In genomic region chr18:23882616-23883276, GRCh38 we compare ENCODE assay signal across 18 cellular contexts.
A peak's percentile ranks its signal among the peaks of the same experiment; 100 is the strongest.
DNase-seq lines count a peak whose midpoint lies in the region; ATAC-seq, FAIRE-seq and TF ChIP-seq lines count a peak whose summit lies in the region.
"Had no signal": no experiment of that assay in that cellular context is flagged by ENCODE, and none has a peak within 500 bp of the region (broad histone marks: within the 10 kb centered on the region; RNA-seq: fewer than 3 reads in every experiment).

No MANE protein-coding gene starts in this region.

- H3K4me1 ChIP-seq in HepG2 (ENCODE audit: insufficient read depth, low read length) (peaks cover 38% of the 10 kb centered on the region), right lobe of liver (peaks cover 0 to 6% (median 1%) of the 10 kb centered on the region in 4 donors), H1 (replicated peaks in 1 of 4; ENCODE audit: control insufficient read depth in 3 of 4, insufficient read depth in 4 of 4, low read length in 3 of 4) (peaks cover 0 to 7% (median 4%) of the 10 kb centered on the region in 4 experiments), gastrocnemius medialis (no peaks in the 10 kb centered on the region)

- H4K20me1 ChIP-seq in HepG2 (ENCODE audit: insufficient read depth, low read length) (no peaks in the 10 kb centered on the region), H1 (replicated peaks in 1 of 2; ENCODE audit: control insufficient read depth in 1 of 2, insufficient read depth in 2 of 2, low read length in 2 of 2) (no peaks in the 10 kb centered on the region)

- no peak overlapping the region for H3K4ac ChIP-seq in H1 (replicated peaks; ENCODE audit: insufficient read length, low read depth, low read length)

- H3K9ac ChIP-seq in HepG2 (ENCODE audit: insufficient read depth, low read depth, low read length) (peak overlapping the region; percentile 1; the same call in 1 of the 2 replicates), H1 (replicated peaks in 1 of 4; ENCODE audit: extremely low read depth in 1 of 4, low read depth in 3 of 4, low read length in 3 of 4) (no peak overlapping the region)

- POLR2A ChIA-PET in HepG2 (lab: Yijun Ruan, JAX) (interaction anchor here (0.7 to 3.1 kb wide), 3 partner anchors 11 to 232 kb away, joined by 3 to 10 read pairs (median 7); no protein-coding TSS in a partner anchor), H1 (lab: Charles Lee; ENCODE audit: partially characterized antibody) (no interaction called here)

- no peak overlapping the region for H4K5ac ChIP-seq in H1 (ENCODE audit: insufficient read length, low read depth, low read length)

- H3K27ac ChIP-seq in HepG2 (ENCODE audit: extremely low read length, insufficient read depth, low read length) (peak overlapping the region; percentile 65), right lobe of liver (no peak overlapping the region), H1 (ENCODE audit: low read depth, low read length) (no peak overlapping the region), gastrocnemius medialis (peak overlapping the region; percentile 18 to 50 (median 32))
- H3K27ac ChIP-seq: HL-60 had no signal

- no peak overlapping the region for H2BK15ac ChIP-seq in H1 (ENCODE audit: low read length)

- TF ChIP-seq RAD21 in HepG2 (CRISPR knock-in tag; IDR thresholded peaks at IDR 0.05) (no peak), H1 (IDR thresholded peaks at IDR 0.05 in 1 of 2, conservative IDR thresholded peaks at IDR 0.05 in 1 of 2; ENCODE audit: low read depth in 2 of 2, low read length in 2 of 2) (no peak)

- H3K4me3 ChIP-seq in HepG2 (replicated peaks in 1 of 3; ENCODE audit: insufficient read depth in 1 of 3, low read depth in 2 of 3, low read length in 3 of 3) (no peak overlapping the region; a peak in 1 of 6 replicates), right lobe of liver (no peak overlapping the region), H1 (ENCODE audit: extremely low read depth in 1 of 4, insufficient read depth in 2 of 4, low read depth in 3 of 4, low read length in 4 of 4) (no peak overlapping the region), gastrocnemius medialis (no peak overlapping the region)
- H3K4me3 ChIP-seq: adrenal gland, upper lobe of left lung had no signal

- no peak overlapping the region for H4K91ac ChIP-seq in H1 (replicated peaks; ENCODE audit: insufficient read length, low read length)

- H2AK5ac ChIP-seq in H1 (ENCODE audit: low read depth, low read length): no peak overlapping the region

- TF ChIP-seq EP300 in HepG2 (IDR thresholded peaks at IDR 0.05; ENCODE audit: low read depth in 2 of 2, low read length in 2 of 2): no peak
- no peak for TF ChIP-seq EP300 in HepG2 (CRISPR knock-in tag; IDR thresholded peaks at IDR 0.05; ENCODE audit: borderline replicate concordance)
- no peak for TF ChIP-seq EP300 in H1 (IDR thresholded peaks at IDR 0.05; ENCODE audit: borderline replicate concordance in 1 of 2, low read depth in 2 of 2, low read length in 2 of 2)

- no peak overlapping the region for H2BK120ac ChIP-seq in H1 (replicated peaks; ENCODE audit: low read depth, low read length)

- no peak overlapping the region for H4K8ac ChIP-seq in H1 (ENCODE audit: extremely low read depth, insufficient read depth, low read length)

- no peak for FAIRE-seq in HepG2 (lab: Jason Lieb, UNC)
- FAIRE-seq in H1 (lab: Jason Lieb, UNC): no peak
- FAIRE-seq in GM12891 (lab: Jason Lieb, UNC): no peak

- TF ChIP-seq POLR2A in HepG2 (IDR thresholded peaks at IDR 0.05; ENCODE audit: insufficient read depth in 1 of 2, low read depth in 2 of 2, low read length in 2 of 2): no peak
- TF ChIP-seq POLR2A in right lobe of liver (IDR thresholded peaks at IDR 0.05): no peak
- TF ChIP-seq POLR2A in H1 (IDR thresholded peaks at IDR 0.05; ENCODE audit: control extremely low read depth in 1 of 2, low read depth in 2 of 2, low read length in 2 of 2): no peak
- no peak for TF ChIP-seq POLR2A in gastrocnemius medialis (IDR thresholded peaks at IDR 0.05)
- TF ChIP-seq POLR2A in GM12891 (IDR thresholded peaks at IDR 0.05; ENCODE audit: low read depth, low read length): no peak

- H3K79me1 ChIP-seq in H1 (ENCODE audit: low read depth, low read length): no peaks in the 10 kb centered on the region

- no peak overlapping the region for H3K14ac ChIP-seq in H1 (ENCODE audit: insufficient read length)

- no peak overlapping the region for H2BK12ac ChIP-seq in H1 (ENCODE audit: low read depth, low read length)

- H2AFZ ChIP-seq in HepG2 (ENCODE audit: low read length): no peak overlapping the region
- peak overlapping the region; percentile 37; the same call in 1 of the 2 replicates for H2AFZ ChIP-seq in H1 (ENCODE audit: low read length)

- peak overlapping the region; percentile 2; the same call in 1 of the 2 replicates for H2BK20ac ChIP-seq in H1 (ENCODE audit: low read length)

- intact Hi-C loops in HepG2 (cut with micrococcal nuclease; ENCODE audit: unreplicated experiment): no loop called here
- intact Hi-C loops in right lobe of liver (cut with DNase I): no loop called here
- intact Hi-C loops in gastrocnemius medialis (cut with DNase I; ENCODE audit: low total_unique reads): loop anchor here (10.0 kb wide), 1 partner anchor 48 kb away; no protein-coding TSS in a partner anchor

- TF ChIP-seq CTCF in HepG2 (CRISPR knock-in tag; IDR thresholded peaks at IDR 0.05) (no peak), right lobe of liver (IDR thresholded peaks at IDR 0.05) (no peak), H1 (IDR thresholded peaks at IDR 0.05; ENCODE audit: control extremely low read depth in 1 of 3, insufficient read depth in 1 of 3, low read depth in 1 of 3, low read length in 3 of 3) (no peak), gastrocnemius medialis (IDR thresholded peaks at IDR 0.05 in 4 of 5, conservative IDR thresholded peaks at IDR 0.05 in 1 of 5) (no peak)

- H3K23me2 ChIP-seq in H1 (ENCODE audit: low read depth, low read length): no peaks in the 10 kb centered on the region

- no peak for DNase-seq in HepG2 (ENCODE audit: low spot score)
- no peak for DNase-seq in right lobe of liver
- no peak for DNase-seq in H1 (ENCODE audit: low read depth in 1 of 2, low spot score in 2 of 2)
- no peak for DNase-seq in gastrocnemius medialis
- DNase-seq in DMS 273 treated with DMSO at 0.1 percent for 48 hours (lab: John Stamatoyannopoulos, UW): no peak
- no peak for DNase-seq in GM12891 (ENCODE audit: insufficient read length, low spot score)
- no peak for DNase-seq in HT-29 (ENCODE audit: low spot score)
- DNase-seq: adrenal gland; caudate nucleus; effector CD4-positive, alpha-beta T cell; head of caudate nucleus; naive thymus-derived CD8-positive, alpha-beta T cell; NCI-H2029; stimulated activated CD4-positive, alpha-beta T cell treated with anti-CD3 and anti-CD28 coated beads, Interleukin-12 subunit alpha, Interleukin-12 subunit beta, amount 100 ng/mL, for 4 hours; T-helper 1 cell; upper lobe of left lung had no signal

- in situ Hi-C loops in HepG2 (cut with HindIII; ENCODE audit: extremely low pct_ligation_motif_present, low pct_unique_long_range_greater_than_20kb) (no loop called here), gastrocnemius medialis (cut with MboI; ENCODE audit: low sequenced_read_pairs in 4 of 4) (loop anchor here in 1 of 4 donors (10.0 kb wide), 1 partner anchor 58 kb away; no protein-coding TSS in a partner anchor)

- peak overlapping the region; percentile 15; the same call in 1 of the 2 replicates for H2BK5ac ChIP-seq in H1 (ENCODE audit: low read depth, low read length)

- WGBS in HepG2 (ENCODE audit: low lambda C conversion rate): 92% methylated on average over 4 of the region's 4 CpGs
- WGBS in right lobe of liver (ENCODE audit: insufficient coverage, low coverage, low lambda C conversion rate, missing lambda C conversion rate): 76% methylated on average over 3 of the region's 4 CpGs
- 88% methylated on average over 4 of the region's 4 CpGs; no CpG with 5 or more reads in 1 of the 2 experiments for WGBS in H1 (ENCODE audit: extremely low coverage in 1 of 2, insufficient coverage in 1 of 2, insufficient read length in 1 of 2, insufficient replicate concordance in 2 of 2, low coverage in 1 of 2, low lambda C conversion rate in 2 of 2, missing lambda C conversion rate in 1 of 2), 2 experiments

- no peaks in the 10 kb centered on the region for H3K27me3 ChIP-seq in HepG2 (ENCODE audit: control insufficient read depth in 1 of 2, insufficient read depth in 2 of 2, low read length in 2 of 2)
- no peaks in the 10 kb centered on the region for H3K27me3 ChIP-seq in right lobe of liver
- no peaks in the 10 kb centered on the region for H3K27me3 ChIP-seq in H1 (replicated peaks in 1 of 4; ENCODE audit: control insufficient read depth in 3 of 4, extremely low read depth in 1 of 4, insufficient read depth in 3 of 4, low read length in 3 of 4)
- no peaks in the 10 kb centered on the region for H3K27me3 ChIP-seq in gastrocnemius medialis
- H3K27me3 ChIP-seq: adrenal gland, upper lobe of left lung had no signal

- no peak overlapping the region for H3K56ac ChIP-seq in H1 (replicated peaks; ENCODE audit: insufficient read length, low read depth, low read length)

- CTCF ChIA-PET in HepG2 (lab: Yijun Ruan, JAX; ENCODE audit: low intra/inter-chr PET ratio, low total read pairs) (no interaction called here), H1 (lab: Charles Lee; ENCODE audit: partially characterized antibody) (interaction anchor here (3.0 kb wide), 1 partner anchor 36 kb away, joined by 9 read pairs; no protein-coding TSS in a partner anchor)

- H3K36me3 ChIP-seq in HepG2 (replicated peaks in 1 of 2; ENCODE audit: control insufficient read depth in 1 of 2, insufficient read depth in 2 of 2, low read length in 2 of 2) (no peaks in the 10 kb centered on the region), right lobe of liver (no peaks in the 10 kb centered on the region), H1 (ENCODE audit: control insufficient read depth in 2 of 4, insufficient read depth in 4 of 4, low read length in 3 of 4) (no peaks in the 10 kb centered on the region), gastrocnemius medialis (no peaks in the 10 kb centered on the region)
- H3K36me3 ChIP-seq: adrenal gland, upper lobe of left lung had no signal

- ATAC-seq in HepG2 (no peak; the same call in 2 of the 3 replicates), right lobe of liver (no peak), gastrocnemius medialis (no peak), SK-N-SH treated with all-trans-retinoic acid at 6 μM for 48 hours (no peak)
- ATAC-seq: naive thymus-derived CD8-positive, alpha-beta T cell had no signal

- H3K23ac ChIP-seq in H1 (ENCODE audit: insufficient read length): no peak overlapping the region

- no peaks in the 10 kb centered on the region for H3K9me3 ChIP-seq in HepG2 (ENCODE audit: low read length)
- H3K9me3 ChIP-seq in right lobe of liver: no peaks in the 10 kb centered on the region
- H3K9me3 ChIP-seq in H1 (ENCODE audit: insufficient read depth in 2 of 2, low read depth in 1 of 2, low read length in 1 of 2): no peaks in the 10 kb centered on the region
- H3K9me3 ChIP-seq in gastrocnemius medialis: no peaks in the 10 kb centered on the region
- H3K9me3 ChIP-seq: adrenal gland, upper lobe of left lung had no signal

- H3K4me2 ChIP-seq in HepG2 (ENCODE audit: low read depth, low read length): peak overlapping the region; percentile 61
- no peak overlapping the region for H3K4me2 ChIP-seq in H1 (ENCODE audit: insufficient read depth in 1 of 2, low read depth in 2 of 2, low read length in 2 of 2)

- no TSS peak for BruUV-seq in HepG2 (replicated peaks; lab: Mats Ljungman, UMichigan)

- H3K79me2 ChIP-seq in HepG2 (ENCODE audit: insufficient read depth, low read length) (no peaks in the 10 kb centered on the region), H1 (ENCODE audit: control insufficient read depth in 1 of 2, insufficient read depth in 2 of 2, low read length in 2 of 2) (no peaks in the 10 kb centered on the region)

- no peak overlapping the region for H3K18ac ChIP-seq in H1 (ENCODE audit: extremely low read depth, low read length)

Comparison
In these comparisons a context has a peak if more than half of its experiments do, and no peak if none do; other contexts are left out.
1. H3K27ac ChIP-seq: peak in HepG2 (single experiment) and gastrocnemius medialis (4 of 4); none in right lobe of liver (0 of 3) and H1 (single experiment).